Comparison of ENCODE assay signal across 1 cellular context in genomic region chr6:111661541-111662041, GRCh38.
TF ChIP-seq lines count a peak whose summit lies in the region.

No MANE protein-coding gene starts in this region.

TF ChIP-seq in K562, 482 proteins besides CTCF, POLR2A, EP300 and RAD21 (continued from another document):
- no peak for TF ChIP-seq ATF6 (CRISPR knock-in tag; IDR thresholded peaks at IDR 0.05)
- no peak for TF ChIP-seq ZNF408 (CRISPR knock-in tag; IDR thresholded peaks at IDR 0.05; ENCODE audit: low read depth)
- TF ChIP-seq ZFX (CRISPR knock-in tag; IDR thresholded peaks at IDR 0.05): no peak
- TF ChIP-seq SUPT5H (IDR thresholded peaks at IDR 0.05): no peak
